In genomic region chr10:4651404-4652037, GRCh38 we compare ENCODE assay signal across 10 cellular contexts.
A peak's percentile ranks its signal among the peaks of the same experiment; 100 is the strongest.
DNase-seq lines count a peak whose midpoint lies in the region; ATAC-seq lines count a peak whose summit lies in the region.
"Had no signal": no experiment of that assay in that cellular context is flagged by ENCODE, and none has a peak within 500 bp of the region (broad histone marks: within the 10 kb centered on the region; RNA-seq: fewer than 3 reads in every experiment).

No MANE protein-coding gene starts in this region.

- DNase-seq in COR-L47 (lab: John Stamatoyannopoulos, UW) = peak; percentile 22
- peak; percentile 67 for DNase-seq in NCI-H1436 (lab: John Stamatoyannopoulos, UW)
- peak in 1 of 2 donors; percentile 28 for DNase-seq in activated naive CD4-positive, alpha-beta T cell treated with anti-CD3 and anti-CD28 coated beads, Interleukin-2, amount 50 U/mL, for 72 hours (ENCODE audit: low spot score in 2 of 2)
- no peak for DNase-seq in glomerular visceral epithelial cell (ENCODE audit: extremely low spot score)
- no peak for DNase-seq in AG08396 (ENCODE audit: low spot score)
- DNase-seq in NCI-H82 treated with DMSO at 0.1 percent for 48 hours (lab: John Stamatoyannopoulos, UW; ENCODE audit: unreplicated experiment) = no peak
- DNase-seq: sigmoid colon, substantia nigra had no signal

- peaks cover 0 to 5% of the 10 kb centered on the region in 2 donors for H3K9me3 Mint-ChIP-seq in activated naive CD4-positive, alpha-beta T cell treated with anti-CD3 and anti-CD28 coated beads, Interleukin-2, amount 50 U/mL, for 72 hours

- ATAC-seq in GM21381 (IDR thresholded peaks at IDR 0.05; ENCODE audit: unreplicated experiment) (peak; percentile 29), GM21515 (IDR thresholded peaks at IDR 0.05; ENCODE audit: unreplicated experiment) (no peak)
- ATAC-seq in activated naive CD4-positive, alpha-beta T cell treated with anti-CD3 and anti-CD28 coated beads, Interleukin-2, amount 50 U/mL, for 72 hours = peak; percentile 83 to 92

- peak overlapping the region; percentile 86 to 98 for H3K27ac Mint-ChIP-seq in activated naive CD4-positive, alpha-beta T cell treated with anti-CD3 and anti-CD28 coated beads, Interleukin-2, amount 50 U/mL, for 72 hours

- H3K36me3 Mint-ChIP-seq in activated naive CD4-positive, alpha-beta T cell treated with anti-CD3 and anti-CD28 coated beads, Interleukin-2, amount 50 U/mL, for 72 hours = peaks cover 0 to 6% of the 10 kb centered on the region in 2 donors

Comparison
In these comparisons a context has a peak if more than half of its experiments do, and no peak if none do; other contexts are left out.
1. DNase-seq: peak in COR-L47 (single experiment) and NCI-H1436 (single experiment); none in glomerular visceral epithelial cell (single experiment), AG08396 (single experiment) and NCI-H82 treated with DMSO at 0.1 percent for 48 hours (single experiment).